In genomic region chr15:70098461-70099166, GRCh38 we compare ENCODE assay signal across 8 cellular contexts. TPM values are rescaled to one million over a fixed set of nuclear protein-coding genes. Genes with fewer than 3 reads are reported as not detected.
A peak's percentile ranks its signal among the peaks of the same experiment; 100 is the strongest.
DNase-seq lines count a peak whose midpoint lies in the region; ATAC-seq and TF ChIP-seq lines count a peak whose summit lies in the region.

No MANE protein-coding gene starts in this region.

- no peaks in the 10 kb centered on the region for H3K9me3 Mint-ChIP-seq in activated naive CD4-positive, alpha-beta T cell treated with anti-CD3 and anti-CD28 coated beads for 36 hours

- peaks cover 22% of the 10 kb centered on the region for H3K4me1 ChIP-seq in ovary (ENCODE audit: insufficient read depth)

- no peak for TF ChIP-seq POLR2A in ovary (IDR thresholded peaks at IDR 0.05)

- CTCF ChIA-PET in activated naive CD4-positive, alpha-beta T cell treated with anti-CD3 and anti-CD28 coated beads for 36 hours (lab: Charles Lee) = interaction anchor here (0.5 to 1.7 kb wide), 7 partner anchors 15 to 635 kb away, joined by 3 to 4 read pairs (median 3); no protein-coding TSS in a partner anchor

- WGBS in ovary, 3 donors = 1 to 4% (median 2%) methylated on average over 41 to 60 of the region's 60 CpGs

- H3K27ac Mint-ChIP-seq in activated naive CD4-positive, alpha-beta T cell treated with anti-CD3 and anti-CD28 coated beads for 36 hours = peak overlapping the region; percentile 97

- peak overlapping the region; percentile 87 to 98 for H3K27ac ChIP-seq in ovary

- ATAC-seq in GM21367 (IDR thresholded peaks at IDR 0.05; ENCODE audit: unreplicated experiment) (peak; percentile 5), Right ventricle myocardium inferior (no peak)

- H3K27me3 Mint-ChIP-seq in activated naive CD4-positive, alpha-beta T cell treated with anti-CD3 and anti-CD28 coated beads for 36 hours (ENCODE audit: low read depth) = peaks cover 2% of the 10 kb centered on the region

- peak overlapping the region; percentile 59 for H3K4me3 ChIP-seq in ovary

- H3K36me3 Mint-ChIP-seq in activated naive CD4-positive, alpha-beta T cell treated with anti-CD3 and anti-CD28 coated beads for 36 hours (ENCODE audit: low read depth) = peaks cover 22% of the 10 kb centered on the region

- DNase-seq in NCI-H526 treated with DMSO at 0.1 percent for 48 hours (lab: John Stamatoyannopoulos, UW) (peak; percentile 68), Right ventricle myocardium inferior (ENCODE audit: missing footprints) (peak; percentile 81), ovary (peak in 4 of 5 donors; percentile 69 to 84 (median 72)), UCSD-AML1 (lab: John Stamatoyannopoulos, UW; ENCODE audit: unreplicated experiment) (no peak), occipital lobe (lab: John Stamatoyannopoulos, UW) (no peak), NCI-H1694 (lab: John Stamatoyannopoulos, UW) (no peak)
- DNase-seq in activated naive CD4-positive, alpha-beta T cell treated with anti-CD3 and anti-CD28 coated beads for 36 hours = peak; percentile 38

- H3K36me3 ChIP-seq in ovary = no peaks in the 10 kb centered on the region

- intact Hi-C loops in activated naive CD4-positive, alpha-beta T cell treated with anti-CD3 and anti-CD28 coated beads for 36 hours (cut with micrococcal nuclease) = loop anchor here (1.0 to 5.0 kb wide), 14 partner anchors 44 to 1281 kb away; partner anchors contain the start of gene RPLP1
- intact Hi-C loops in Right ventricle myocardium inferior (cut with DNase I) (loop anchor here (5.0 to 10.0 kb wide), 4 partner anchors 74 to 624 kb away; no protein-coding TSS in a partner anchor), ovary (cut with DNase I) (loop anchor here in 1 of 4 donors (10.0 kb wide), 1 partner anchor 156 kb away; no protein-coding TSS in a partner anchor)

- peak overlapping the region; percentile 97 for H3K4me3 Mint-ChIP-seq in activated naive CD4-positive, alpha-beta T cell treated with anti-CD3 and anti-CD28 coated beads for 36 hours

- TF ChIP-seq CTCF in ovary (IDR thresholded peaks at IDR 0.05) = no peak

- H3K4me1 Mint-ChIP-seq in activated naive CD4-positive, alpha-beta T cell treated with anti-CD3 and anti-CD28 coated beads for 36 hours (ENCODE audit: low read depth) = peaks cover 27% of the 10 kb centered on the region

- no peaks in the 10 kb centered on the region for H3K27me3 ChIP-seq in ovary

- H3K9me3 ChIP-seq in ovary = no peaks in the 10 kb centered on the region

- TF ChIP-seq EP300 in ovary (IDR thresholded peaks at IDR 0.05) = no peak

RNA-seq across cellular contexts. Expression of gene TLE3, which starts 0.9 kb away (rescaled TPM):
- 100 to 1,000 TPM; 105 to 109 TPM for total RNA-seq in activated naive CD4-positive, alpha-beta T cell treated with anti-CD3 and anti-CD28 coated beads for 36 hours
- total RNA-seq in Right ventricle myocardium inferior (14.1 TPM), ovary (10 to 100 TPM; 53.9 to 70.8 (median 62.4) TPM), occipital lobe (79.4 TPM)
- polyA plus RNA-seq in ovary = 10 to 100 TPM; 17.5 to 24.4 TPM

Comparison
In these comparisons a context has a peak if more than half of its experiments do, and no peak if none do; other contexts are left out.
1. DNase-seq: peak in NCI-H526 treated with DMSO at 0.1 percent for 48 hours (single experiment), activated naive CD4-positive, alpha-beta T cell treated with anti-CD3 and anti-CD28 coated beads for 36 hours (single experiment), Right ventricle myocardium inferior (single experiment) and ovary (4 of 5); none in UCSD-AML1 (single experiment), occipital lobe (single experiment) and NCI-H1694 (single experiment).